In the genomic region with DNA sequence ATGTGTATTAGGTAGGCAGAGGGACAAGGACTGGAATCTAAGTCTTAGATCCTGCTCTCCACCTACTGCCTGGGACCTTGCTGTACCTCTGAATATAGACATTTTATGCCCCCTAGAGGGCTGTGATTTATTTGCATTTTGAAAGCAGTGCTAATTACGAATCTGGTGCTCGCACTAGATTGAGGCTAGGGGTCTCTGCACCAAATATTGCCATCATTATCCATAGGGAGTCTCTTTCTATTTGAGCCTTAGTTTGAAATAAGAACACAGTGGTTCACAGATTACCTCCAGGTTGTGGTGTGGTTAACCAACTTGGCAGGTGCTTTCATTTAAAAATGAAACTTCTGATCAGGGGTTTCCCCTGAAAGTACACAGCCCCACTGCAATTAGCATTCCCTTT, we compare ENCODE assay signal across 8 cellular contexts. TPM values are rescaled to one million over a fixed set of nuclear protein-coding genes. Genes with fewer than 3 reads are reported as not detected.
DNase-seq lines count a peak whose midpoint lies in the region; ATAC-seq and TF ChIP-seq lines count a peak whose summit lies in the region.

No MANE protein-coding gene starts in this region.

- DNase-seq in AG20443 (ENCODE audit: low spot score) (peak; percentile 48), NCI-H345 treated with DMSO at 0.1 percent for 48 hours (lab: John Stamatoyannopoulos, UW; ENCODE audit: unreplicated experiment) (peak; percentile 6), endothelial cell (ENCODE audit: low spot score) (peak; percentile 39), GOT3 (lab: John Stamatoyannopoulos, UW) (no peak)
- DNase-seq in stimulated activated naive CD8-positive, alpha-beta T cell treated with anti-CD3 and anti-CD28 coated beads, Interleukin-15, Interleukin-2, amounts not matched to agents 100 U/mL and 50 U/mL, for 24 hours, result no peak

- no peaks in the 10 kb centered on the region for H3K4me1 Mint-ChIP-seq in endothelial cell (ENCODE audit: unreplicated experiment)

- peaks cover 4% of the 10 kb centered on the region for H3K27me3 Mint-ChIP-seq in endothelial cell (ENCODE audit: unreplicated experiment)

- no peak overlapping the region for H3K27ac Mint-ChIP-seq in endothelial cell (ENCODE audit: unreplicated experiment)

- no peaks in the 10 kb centered on the region for H3K9me3 Mint-ChIP-seq in endothelial cell (ENCODE audit: unreplicated experiment)

- H3K4me3 Mint-ChIP-seq in endothelial cell (ENCODE audit: unreplicated experiment), result no peak overlapping the region

- no peaks in the 10 kb centered on the region for H3K36me3 Mint-ChIP-seq in endothelial cell (ENCODE audit: low read depth, unreplicated experiment)

- ATAC-seq in GM18505 (IDR thresholded peaks at IDR 0.05; ENCODE audit: unreplicated experiment) (peak; percentile 78), HG02759 (IDR thresholded peaks at IDR 0.05; ENCODE audit: unreplicated experiment) (peak; percentile 88), esophagus mucosa (no peak)
- peak; percentile 36 for ATAC-seq in stimulated activated naive CD8-positive, alpha-beta T cell treated with anti-CD3 and anti-CD28 coated beads, Interleukin-15, Interleukin-2, amounts not matched to agents 100 U/mL and 50 U/mL, for 24 hours

- TF ChIP-seq CTCF in endothelial cell (IDR thresholded peaks at IDR 0.05; ENCODE audit: unreplicated experiment), result peak; percentile 36

- TF ChIP-seq POLR2A in GM18505 (IDR thresholded peaks at IDR 0.05; ENCODE audit: borderline replicate concordance, extremely low read depth, insufficient read depth, insufficient read length), result no peak

RNA-seq across cellular contexts. Expression of a gene that starts 41.8 kb away (rescaled TPM):
- total RNA-seq in endothelial cell (ENCODE audit: unreplicated experiment) (0.08 TPM), esophagus mucosa (0.36 TPM)

RNA-seq across cellular contexts. Expression of a gene that starts 59.4 kb away (rescaled TPM):
- total RNA-seq in endothelial cell (ENCODE audit: unreplicated experiment), result 33.7 TPM
- total RNA-seq in esophagus mucosa, result 57.0 TPM

Comparison
In these comparisons a context has a peak if more than half of its experiments do, and no peak if none do; other contexts are left out.
1. DNase-seq: peak in AG20443 (single experiment), NCI-H345 treated with DMSO at 0.1 percent for 48 hours (single experiment) and endothelial cell (single experiment); none in stimulated activated naive CD8-positive, alpha-beta T cell treated with anti-CD3 and anti-CD28 coated beads, Interleukin-15, Interleukin-2, amounts not matched to agents 100 U/mL and 50 U/mL, for 24 hours (single experiment) and GOT3 (single experiment).